1 cellular context compared by ENCODE assay signal in the genomic region with DNA sequence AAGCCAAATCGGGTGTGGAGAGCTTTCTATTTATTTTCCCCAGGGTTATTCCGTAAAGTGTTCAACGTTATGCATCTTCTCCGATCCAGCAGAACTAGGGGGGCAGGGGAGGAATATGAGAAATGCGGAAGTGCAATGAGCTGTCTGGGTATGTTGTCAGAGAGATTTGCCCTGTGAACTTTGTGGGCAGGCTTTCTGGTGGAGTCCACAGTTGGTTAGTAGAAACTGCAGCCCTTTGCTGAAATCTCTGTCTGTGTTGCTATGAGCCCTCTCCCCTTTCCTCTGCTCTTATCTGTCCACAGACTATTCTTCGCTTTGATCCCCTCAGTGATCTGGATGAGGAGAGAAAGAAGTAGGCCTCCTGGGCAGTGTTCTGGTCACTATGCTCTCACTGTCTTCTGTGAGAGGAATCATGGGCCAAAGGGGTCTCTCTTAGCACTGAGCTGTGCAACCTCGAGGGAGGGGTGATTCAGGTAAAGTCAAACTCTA.
TF ChIP-seq lines count a peak whose summit lies in the region.

No MANE protein-coding gene starts in this region.

TF ChIP-seq in HepG2, 621 proteins besides CTCF, POLR2A, EP300 and RAD21 (continued from another document):
- TF ChIP-seq, protein P1, sequence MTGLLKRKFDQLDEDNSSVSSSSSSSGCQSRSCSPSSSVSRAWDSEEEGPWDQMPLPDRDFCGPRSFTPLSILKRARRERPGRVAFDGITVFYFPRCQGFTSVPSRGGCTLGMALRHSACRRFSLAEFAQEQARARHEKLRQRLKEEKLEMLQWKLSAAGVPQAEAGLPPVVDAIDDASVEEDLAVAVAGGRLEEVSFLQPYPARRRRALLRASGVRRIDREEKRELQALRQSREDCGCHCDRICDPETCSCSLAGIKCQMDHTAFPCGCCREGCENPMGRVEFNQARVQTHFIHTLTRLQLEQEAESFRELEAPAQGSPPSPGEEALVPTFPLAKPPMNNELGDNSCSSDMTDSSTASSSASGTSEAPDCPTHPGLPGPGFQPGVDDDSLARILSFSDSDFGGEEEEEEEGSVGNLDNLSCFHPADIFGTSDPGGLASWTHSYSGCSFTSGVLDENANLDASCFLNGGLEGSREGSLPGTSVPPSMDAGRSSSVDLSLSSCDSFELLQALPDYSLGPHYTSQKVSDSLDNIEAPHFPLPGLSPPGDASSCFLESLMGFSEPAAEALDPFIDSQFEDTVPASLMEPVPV (CRISPR knock-in tag; IDR thresholded peaks at IDR 0.05) = no peak
- TF ChIP-seq ZNF703 (CRISPR knock-in tag; IDR thresholded peaks at IDR 0.05; ENCODE audit: borderline replicate concordance) = no peak
- TF ChIP-seq SSRP1 (CRISPR knock-in tag; IDR thresholded peaks at IDR 0.05) = peak; percentile 89
- TF ChIP-seq ZNF317 (CRISPR knock-in tag; IDR thresholded peaks at IDR 0.05) = peak; percentile 63; the same call in 1 of the 2 replicates
- TF ChIP-seq SIX4 (CRISPR knock-in tag; IDR thresholded peaks at IDR 0.05) = peak; percentile 86; the same call in 1 of the 2 replicates
- no peak for TF ChIP-seq ZNF10 (CRISPR knock-in tag; IDR thresholded peaks at IDR 0.05; ENCODE audit: borderline replicate concordance, low read depth)
- peak; percentile 77 for TF ChIP-seq ZFX (CRISPR knock-in tag; IDR thresholded peaks at IDR 0.05; ENCODE audit: low read depth)
- no peak for TF ChIP-seq ZNF598 (CRISPR knock-in tag; IDR thresholded peaks at IDR 0.05; ENCODE audit: borderline replicate concordance)
- peak; percentile 49; the same call in 1 of the 2 replicates for TF ChIP-seq KAT7 (CRISPR knock-in tag; IDR thresholded peaks at IDR 0.05; ENCODE audit: borderline replicate concordance)
- TF ChIP-seq, protein P2, sequence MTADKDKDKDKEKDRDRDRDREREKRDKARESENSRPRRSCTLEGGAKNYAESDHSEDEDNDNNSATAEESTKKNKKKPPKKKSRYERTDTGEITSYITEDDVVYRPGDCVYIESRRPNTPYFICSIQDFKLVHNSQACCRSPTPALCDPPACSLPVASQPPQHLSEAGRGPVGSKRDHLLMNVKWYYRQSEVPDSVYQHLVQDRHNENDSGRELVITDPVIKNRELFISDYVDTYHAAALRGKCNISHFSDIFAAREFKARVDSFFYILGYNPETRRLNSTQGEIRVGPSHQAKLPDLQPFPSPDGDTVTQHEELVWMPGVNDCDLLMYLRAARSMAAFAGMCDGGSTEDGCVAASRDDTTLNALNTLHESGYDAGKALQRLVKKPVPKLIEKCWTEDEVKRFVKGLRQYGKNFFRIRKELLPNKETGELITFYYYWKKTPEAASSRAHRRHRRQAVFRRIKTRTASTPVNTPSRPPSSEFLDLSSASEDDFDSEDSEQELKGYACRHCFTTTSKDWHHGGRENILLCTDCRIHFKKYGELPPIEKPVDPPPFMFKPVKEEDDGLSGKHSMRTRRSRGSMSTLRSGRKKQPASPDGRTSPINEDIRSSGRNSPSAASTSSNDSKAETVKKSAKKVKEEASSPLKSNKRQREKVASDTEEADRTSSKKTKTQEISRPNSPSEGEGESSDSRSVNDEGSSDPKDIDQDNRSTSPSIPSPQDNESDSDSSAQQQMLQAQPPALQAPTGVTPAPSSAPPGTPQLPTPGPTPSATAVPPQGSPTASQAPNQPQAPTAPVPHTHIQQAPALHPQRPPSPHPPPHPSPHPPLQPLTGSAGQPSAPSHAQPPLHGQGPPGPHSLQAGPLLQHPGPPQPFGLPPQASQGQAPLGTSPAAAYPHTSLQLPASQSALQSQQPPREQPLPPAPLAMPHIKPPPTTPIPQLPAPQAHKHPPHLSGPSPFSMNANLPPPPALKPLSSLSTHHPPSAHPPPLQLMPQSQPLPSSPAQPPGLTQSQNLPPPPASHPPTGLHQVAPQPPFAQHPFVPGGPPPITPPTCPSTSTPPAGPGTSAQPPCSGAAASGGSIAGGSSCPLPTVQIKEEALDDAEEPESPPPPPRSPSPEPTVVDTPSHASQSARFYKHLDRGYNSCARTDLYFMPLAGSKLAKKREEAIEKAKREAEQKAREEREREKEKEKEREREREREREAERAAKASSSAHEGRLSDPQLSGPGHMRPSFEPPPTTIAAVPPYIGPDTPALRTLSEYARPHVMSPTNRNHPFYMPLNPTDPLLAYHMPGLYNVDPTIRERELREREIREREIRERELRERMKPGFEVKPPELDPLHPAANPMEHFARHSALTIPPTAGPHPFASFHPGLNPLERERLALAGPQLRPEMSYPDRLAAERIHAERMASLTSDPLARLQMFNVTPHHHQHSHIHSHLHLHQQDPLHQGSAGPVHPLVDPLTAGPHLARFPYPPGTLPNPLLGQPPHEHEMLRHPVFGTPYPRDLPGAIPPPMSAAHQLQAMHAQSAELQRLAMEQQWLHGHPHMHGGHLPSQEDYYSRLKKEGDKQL (CRISPR knock-in tag; IDR thresholded peaks at IDR 0.05; ENCODE audit: low read depth) = no peak
- TF ChIP-seq TRIM24 (CRISPR knock-in tag; IDR thresholded peaks at IDR 0.05) = no peak
- TF ChIP-seq ZSCAN30 (CRISPR knock-in tag; IDR thresholded peaks at IDR 0.05) = no peak
- peak; percentile 37; the same call in 1 of the 2 replicates for TF ChIP-seq SIN3A (IDR thresholded peaks at IDR 0.05; ENCODE audit: borderline replicate concordance, low read depth, low read length)
- TF ChIP-seq PHF20 (CRISPR knock-in tag; IDR thresholded peaks at IDR 0.05) = peak; percentile 71
- TF ChIP-seq ZNF468 (CRISPR knock-in tag; IDR thresholded peaks at IDR 0.05) = no peak
- no peak for TF ChIP-seq ZNF780A (CRISPR knock-in tag; IDR thresholded peaks at IDR 0.05)
- TF ChIP-seq ZNF660 (CRISPR knock-in tag; IDR thresholded peaks at IDR 0.05; ENCODE audit: borderline replicate concordance, low read depth) = no peak
